Comparison of ENCODE assay signal across 11 cellular contexts in genomic region chr10:103472005-103472404, GRCh38. TPM values are rescaled to one million over a fixed set of nuclear protein-coding genes. Genes with fewer than 3 reads are reported as not detected.
DNase-seq lines count a peak whose midpoint lies in the region; ATAC-seq lines count a peak whose summit lies in the region.
"Had no signal": no experiment of that assay in that cellular context is flagged by ENCODE, and none has a peak within 500 bp of the region (broad histone marks: within the 10 kb centered on the region; RNA-seq: fewer than 3 reads in every experiment).

No MANE protein-coding gene starts in this region.

- peak; percentile 32 for ATAC-seq in HG02763 (IDR thresholded peaks at IDR 0.05; ENCODE audit: unreplicated experiment)
- ATAC-seq in T-helper 17 cell, result no peak

- peak; percentile 22 for DNase-seq in SIG-M5 treated with dmso at 0.1 percent for 504 hours (lab: John Stamatoyannopoulos, UW; ENCODE audit: unreplicated experiment)
- DNase-seq in SIG-M5 (lab: John Stamatoyannopoulos, UW), result no peak
- no peak for DNase-seq in T-helper 17 cell
- DNase-seq in MG63, result no peak
- no peak for DNase-seq in HCEC 1CT
- DNase-seq in activated CD8-positive, alpha-beta memory T cell treated with anti-CD3 and anti-CD28 coated beads, Interleukin-2, amount 50 U/mL, for 4 hours, result no peak
- DNase-seq: occipital lobe had no signal

- H3K27ac Mint-ChIP-seq in T-helper 17 cell, result peak overlapping the region; percentile 82

- no peaks in the 10 kb centered on the region for H3K27me3 Mint-ChIP-seq in T-helper 17 cell

- peak overlapping the region in 17 of 21 experiments; percentile 37 to 97 (median 64) for H3K27ac ChIP-seq in skin epidermis

- H3K9me3 ChIP-seq in T-helper 17 cell (ENCODE audit: control insufficient read depth, low read length, poor library complexity, severe bottlenecking) (no peaks in the 10 kb centered on the region), MG63 (no peaks in the 10 kb centered on the region)

- peaks cover 38% of the 10 kb centered on the region for H3K4me1 Mint-ChIP-seq in T-helper 17 cell

- H3K36me3 ChIP-seq in MG63, result no peaks in the 10 kb centered on the region

- H3K4me3 ChIP-seq in skin epidermis (no peak overlapping the region), MG63 (no peak overlapping the region)
- H3K4me3 ChIP-seq: K562 had no signal

- peak overlapping the region; percentile 83 for H3K4me3 Mint-ChIP-seq in T-helper 17 cell

- H3K36me3 Mint-ChIP-seq in T-helper 17 cell (ENCODE audit: low read depth), result no peaks in the 10 kb centered on the region

- no peaks in the 10 kb centered on the region for H3K27me3 ChIP-seq in MG63

RNA-seq across cellular contexts. Expression of gene CALHM3, which starts 7.0 kb away (rescaled TPM):
- total RNA-seq in T-helper 17 cell, result not detected
- not detected in 2 replicates for total RNA-seq in MG63 (2014; rRNA removed; shearing (Covaris generic); ENCODE audit: low replicate concordance)
- total RNA-seq: glomerular endothelial cell, K562, occipital lobe had no signal

RNA-seq across cellular contexts. Expression of gene CALHM1, which starts 13.3 kb away (rescaled TPM):
- total RNA-seq in T-helper 17 cell, result not detected
- total RNA-seq in MG63 (2014; rRNA removed; shearing (Covaris generic); ENCODE audit: low replicate concordance), result not detected in 2 replicates
- total RNA-seq: glomerular endothelial cell, K562, occipital lobe had no signal

RNA-seq across cellular contexts. Expression of gene CALHM2, which starts 19.8 kb away (rescaled TPM):
- total RNA-seq in T-helper 17 cell, result 10 to 100 TPM; 15.5 to 23.6 TPM
- total RNA-seq in MG63 (2014; rRNA removed; shearing (Covaris generic); ENCODE audit: low replicate concordance), result not detected in 2 replicates
- total RNA-seq: K562 had no signal

RNA-seq across cellular contexts. Expression of gene NEURL1, which starts 21.5 kb away (rescaled TPM):
- total RNA-seq in T-helper 17 cell, result 1 to 10 TPM in 1 of 2 donors, under 1 TPM in 1; 0.50 to 1.1 TPM
- total RNA-seq in MG63 (2014; rRNA removed; shearing (Covaris generic); ENCODE audit: low replicate concordance), result not detected in 2 replicates

Comparison
In these comparisons a context has a peak if more than half of its experiments do, and no peak if none do; other contexts are left out.
1. RNA of gene CALHM2, which starts 19.8 kb away (total RNA-seq): 15.5 to 23.6 TPM in T-helper 17 cell; not detected in MG63; every median in the first group is over 10 times any median in the second.